In genomic region chr1:183593356-183593755, GRCh38 we compare ENCODE assay signal across 1 cellular context.
TF ChIP-seq lines count a peak whose summit lies in the region.

No MANE protein-coding gene starts in this region.

TF ChIP-seq in GM23338, 12 proteins besides CTCF, POLR2A, EP300 and RAD21 (continued from another document):
- no peak for TF ChIP-seq EZH2 (IDR thresholded peaks at IDR 0.05; ENCODE audit: low read depth, unreplicated experiment)
- TF ChIP-seq CREB1 (CRISPR knock-in tag; IDR thresholded peaks at IDR 0.05; ENCODE audit: low read depth): no peak
- no peak for TF ChIP-seq POLR2AphosphoS5 (IDR thresholded peaks at IDR 0.05; ENCODE audit: low read depth)
- no peak for TF ChIP-seq ZNF462 (CRISPR knock-in tag; IDR thresholded peaks at IDR 0.05)
- TF ChIP-seq ZNF114 (CRISPR knock-in tag; IDR thresholded peaks at IDR 0.05): no peak
- TF ChIP-seq JUNB (IDR thresholded peaks at IDR 0.05; ENCODE audit: unreplicated experiment): no peak
- TF ChIP-seq ETS1 (IDR thresholded peaks at IDR 0.05): no peak
- TF ChIP-seq NANOG (IDR thresholded peaks at IDR 0.05; ENCODE audit: borderline replicate concordance): no peak
- TF ChIP-seq EZH2phosphoT487 (IDR thresholded peaks at IDR 0.05; ENCODE audit: unreplicated experiment): no peak
- TF ChIP-seq STAT1 (IDR thresholded peaks at IDR 0.05; ENCODE audit: unreplicated experiment): no peak
